ENCODE assay signal across 8 cellular contexts in the genomic region with DNA sequence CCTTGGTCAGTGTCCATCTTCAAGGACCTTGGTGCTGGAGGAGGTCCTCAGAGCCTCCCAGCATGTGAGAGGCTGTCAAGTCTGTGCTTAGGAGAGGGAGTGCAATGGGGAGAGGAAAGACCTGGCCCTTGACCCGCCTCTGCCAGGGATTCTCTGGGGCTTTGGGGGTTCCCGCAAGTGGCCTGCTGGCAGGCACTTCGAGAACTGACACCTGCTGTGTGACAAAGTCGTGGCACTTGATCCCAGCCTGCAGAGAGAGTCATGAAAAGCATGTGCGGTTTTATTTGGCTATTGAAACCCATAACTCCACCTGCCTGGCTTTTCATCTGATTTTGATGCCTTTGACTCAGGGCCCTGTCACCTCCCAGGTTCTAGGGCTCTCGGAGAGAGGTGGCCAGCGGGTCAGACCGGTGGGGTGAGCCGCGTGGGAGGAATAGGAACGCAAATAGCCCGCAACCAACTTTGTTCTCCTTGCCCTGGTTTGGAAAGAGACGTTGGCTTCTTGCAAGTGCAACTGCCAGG. TPM values are rescaled to one million over a fixed set of nuclear protein-coding genes. Genes with fewer than 3 reads are reported as not detected.
DNase-seq lines count a peak whose midpoint lies in the region; ATAC-seq and TF ChIP-seq lines count a peak whose summit lies in the region.

No MANE protein-coding gene starts in this region.

- H3K4me1 ChIP-seq in parathyroid adenoma (peaks cover 27% of the 10 kb centered on the region), GM23248 (ENCODE audit: insufficient read depth) (peaks cover 15% of the 10 kb centered on the region)

- in situ Hi-C loops in GM23248 (cut with MboI): no loop called here

- H3K9ac ChIP-seq in parathyroid adenoma (no peak overlapping the region), GM23248 (no peak overlapping the region)

- no peaks in the 10 kb centered on the region for H3K9me3 ChIP-seq in parathyroid adenoma (ENCODE audit: control insufficient read depth, low read length)
- no peaks in the 10 kb centered on the region for H3K9me3 ChIP-seq in GM23248 (ENCODE audit: low read depth)

- H3K9me2 ChIP-seq in GM23248 (ENCODE audit: insufficient read depth): no peaks in the 10 kb centered on the region

- H3K27ac ChIP-seq in parathyroid adenoma (no peak overlapping the region), GM23248 (no peak overlapping the region)

- H3K27me3 ChIP-seq in parathyroid adenoma (ENCODE audit: control insufficient read depth, insufficient read depth, low read length): no peaks in the 10 kb centered on the region
- H3K27me3 ChIP-seq in GM23248 (replicated peaks; ENCODE audit: insufficient read depth): no peaks in the 10 kb centered on the region

- no peak overlapping the region for H3K4me3 ChIP-seq in parathyroid adenoma (ENCODE audit: low read depth, low read length)
- no peak overlapping the region for H3K4me3 ChIP-seq in GM23248

- no peak overlapping the region for H2AFZ ChIP-seq in parathyroid adenoma
- no peak overlapping the region for H2AFZ ChIP-seq in GM23248

- H3K79me2 ChIP-seq in parathyroid adenoma (peaks cover 82% of the 10 kb centered on the region), GM23248 (ENCODE audit: insufficient read depth) (peaks cover 98% of the 10 kb centered on the region)

- peak overlapping the region; percentile 39 for H3K4me2 ChIP-seq in parathyroid adenoma (ENCODE audit: low read length)
- no peak overlapping the region for H3K4me2 ChIP-seq in GM23248 (ENCODE audit: unreplicated experiment)

- no peaks in the 10 kb centered on the region for H3K36me3 ChIP-seq in parathyroid adenoma (ENCODE audit: control insufficient read depth, insufficient read depth, low read length)
- H3K36me3 ChIP-seq in GM23248 (ENCODE audit: low read depth): no peaks in the 10 kb centered on the region

- H3F3A ChIP-seq in GM23248 (ENCODE audit: insufficient read depth): no peaks in the 10 kb centered on the region

- TF ChIP-seq CTCF in parathyroid adenoma (IDR thresholded peaks at IDR 0.05): no peak

- H4K20me1 ChIP-seq in GM23248 (ENCODE audit: insufficient read depth): peaks cover 4% of the 10 kb centered on the region

- peak; percentile 19 for ATAC-seq in HG03280 (IDR thresholded peaks at IDR 0.05; ENCODE audit: unreplicated experiment)

- DNase-seq in stimulated activated CD4-positive, alpha-beta T cell treated with anti-CD3 and anti-CD28 coated beads, Interleukin-15, amount 100 ng/mL, for 24 hours: peak; percentile 42
- no peak for DNase-seq in stimulated activated CD4-positive, alpha-beta T cell treated with anti-CD3 and anti-CD28 coated beads, Interleukin-4, amount 100 ng/mL, for 4 hours
- DNase-seq in activated gamma-delta T cell treated with anti-CD3 and anti-CD28 coated beads, Interleukin-2, amount 50 U/mL, for 16 hours (ENCODE audit: low read depth): peak; percentile 19
- DNase-seq in LoVo (ENCODE audit: low spot score): no peak
- no peak for DNase-seq in NCI-H774 (lab: John Stamatoyannopoulos, UW)
- no peak for DNase-seq in GM23248

- WGBS in GM23248 (ENCODE audit: low coverage in 1 of 2, low lambda C conversion rate in 2 of 2, missing lambda C conversion rate in 2 of 2), 2 experiments: 88 to 90% methylated on average over 13 of the region's 13 CpGs

RNA-seq across cellular contexts. Expression of gene GSE1, which starts 42.8 kb away (rescaled TPM):
- 35.1 and 46.3 TPM in 2 replicates for total RNA-seq in GM23248 (2014; rRNA removed; shearing (Covaris generic))
- polyA plus RNA-seq in GM23248 (2016; fragmentation: Nextera tagmentation; extraction: Ambion mirVana): 10.6 and 11.6 TPM in 2 replicates

Comparison
In these comparisons a context has a peak if more than half of its experiments do, and no peak if none do; other contexts are left out.
1. DNase-seq: peak in stimulated activated CD4-positive, alpha-beta T cell treated with anti-CD3 and anti-CD28 coated beads, Interleukin-15, amount 100 ng/mL, for 24 hours (single experiment) and activated gamma-delta T cell treated with anti-CD3 and anti-CD28 coated beads, Interleukin-2, amount 50 U/mL, for 16 hours (single experiment); none in stimulated activated CD4-positive, alpha-beta T cell treated with anti-CD3 and anti-CD28 coated beads, Interleukin-4, amount 100 ng/mL, for 4 hours (0 of 2), LoVo (single experiment), NCI-H774 (single experiment) and GM23248 (single experiment).